In genomic region chr4:165700855-165701254, GRCh38 we compare ENCODE assay signal across 14 cellular contexts.
DNase-seq lines count a peak whose midpoint lies in the region; ATAC-seq and TF ChIP-seq lines count a peak whose summit lies in the region.
"Had no signal": no experiment of that assay in that cellular context is flagged by ENCODE, and none has a peak within 500 bp of the region (broad histone marks: within the 10 kb centered on the region; RNA-seq: fewer than 3 reads in every experiment).

No MANE protein-coding gene starts in this region.

- no peaks in the 10 kb centered on the region for H3K4me1 ChIP-seq in mucosa of descending colon (ENCODE audit: low read depth)
- H3K4me1 ChIP-seq: BLaER1 had no signal

- peak; percentile 3 for DNase-seq in stimulated activated CD4-positive, alpha-beta T cell treated with anti-CD3 and anti-CD28 coated beads, Interleukin-15, amount 100 ng/mL, for 24 hours
- no peak for DNase-seq in stimulated activated CD4-positive, alpha-beta T cell treated with anti-CD3 and anti-CD28 coated beads, Interleukin-4, amount 100 ng/mL, for 1 hour
- DNase-seq in HT-29 (ENCODE audit: low spot score) (peak; percentile 4), choroid plexus epithelial cell (ENCODE audit: low read depth) (peak; percentile 25), kidney glomerular epithelial cell (lab: John Stamatoyannopoulos, UW) (no peak), mucosa of descending colon (no peak), NCI-H2107 treated with DMSO at 0.1 percent for 48 hours (lab: John Stamatoyannopoulos, UW; ENCODE audit: unreplicated experiment) (no peak), posterior vena cava (ENCODE audit: low spot score) (no peak)
- DNase-seq: activated T-cell treated with anti-CD3 and anti-CD28 coated beads, Interleukin-2, amount 50 U/mL, for 24 hours; hypothalamus; NCI-H2029 treated with DMSO at 0.1 percent for 48 hours; nucleus accumbens; T-cell had no signal

- H3K4me3 ChIP-seq in choroid plexus epithelial cell (ENCODE audit: low read depth, low read length), result no peak overlapping the region
- no peak overlapping the region for H3K4me3 ChIP-seq in mucosa of descending colon
- H3K4me3 ChIP-seq: BLaER1 had no signal

- no peaks in the 10 kb centered on the region for H3K9me3 ChIP-seq in mucosa of descending colon
- H3K9me3 ChIP-seq: BLaER1 had no signal

- intact Hi-C loops in mucosa of descending colon (cut with DNase I, micrococcal nuclease), result no loop called here
- intact Hi-C loops in posterior vena cava (cut with DNase I), result no loop called here

- ATAC-seq in mucosa of descending colon, result no peak
- ATAC-seq: T-cell had no signal

- TF ChIP-seq CTCF in choroid plexus epithelial cell (conservative IDR thresholded peaks at IDR 0.05; ENCODE audit: low read depth, low read length), result peak; percentile 47
- no peak for TF ChIP-seq CTCF in mucosa of descending colon (IDR thresholded peaks at IDR 0.05)

- H3K36me3 ChIP-seq in mucosa of descending colon (ENCODE audit: low read depth), result no peaks in the 10 kb centered on the region
- H3K36me3 ChIP-seq: BLaER1 had no signal

Comparison
In these comparisons a context has a peak if more than half of its experiments do, and no peak if none do; other contexts are left out.
1. DNase-seq: peak in stimulated activated CD4-positive, alpha-beta T cell treated with anti-CD3 and anti-CD28 coated beads, Interleukin-15, amount 100 ng/mL, for 24 hours (single experiment), HT-29 (single experiment) and choroid plexus epithelial cell (single experiment); none in stimulated activated CD4-positive, alpha-beta T cell treated with anti-CD3 and anti-CD28 coated beads, Interleukin-4, amount 100 ng/mL, for 1 hour (single experiment), kidney glomerular epithelial cell (single experiment), mucosa of descending colon (0 of 3), NCI-H2107 treated with DMSO at 0.1 percent for 48 hours (single experiment) and posterior vena cava (single experiment).